In genomic region chr17:7021993-7022778, GRCh38 we compare ENCODE assay signal across 8 cellular contexts. TPM values are rescaled to one million over a fixed set of nuclear protein-coding genes. Genes with fewer than 3 reads are reported as not detected.
DNase-seq lines count a peak whose midpoint lies in the region; ATAC-seq lines count a peak whose summit lies in the region.

No MANE protein-coding gene starts in this region.

- H3K23ac ChIP-seq in mesenchymal stem cell (ENCODE audit: low read length in 2 of 2), result no peak overlapping the region

- no peaks in the 10 kb centered on the region for H3K27me3 ChIP-seq in effector memory CD4-positive, alpha-beta T cell (replicated peaks; ENCODE audit: control insufficient read depth, insufficient read depth, low read length, poor library complexity, severe bottlenecking)
- H3K27me3 ChIP-seq in mesenchymal stem cell (ENCODE audit: control insufficient read depth in 1 of 2, insufficient read depth in 1 of 2, low read length in 2 of 2), result peaks cover 4 to 16% of the 10 kb centered on the region in 2 experiments

- no peaks in the 10 kb centered on the region for H3K36me3 ChIP-seq in effector memory CD4-positive, alpha-beta T cell (ENCODE audit: control insufficient read depth, insufficient read depth, low read length)
- H3K36me3 ChIP-seq in mesenchymal stem cell (ENCODE audit: control insufficient read depth in 1 of 2, insufficient read depth in 2 of 2, low read depth in 1 of 2, low read length in 2 of 2), result peaks cover 5 to 11% of the 10 kb centered on the region in 2 experiments

- peaks cover 10% of the 10 kb centered on the region for H3K36me3 Mint-ChIP-seq in activated CD4-positive, alpha-beta memory T cell treated with anti-CD3 and anti-CD28 coated beads, Interleukin-2, amount 10 ng/mL, durations not matched to agents 7 days and 5 days (ENCODE audit: low read depth)

- H2BK12ac ChIP-seq in mesenchymal stem cell (ENCODE audit: low read length in 2 of 2), result no peak overlapping the region

- peak overlapping the region; percentile 90 for H3K9ac ChIP-seq in mesenchymal stem cell (ENCODE audit: low read length)

- DNase-seq in NCI-H2029 treated with DMSO at 0.1 percent for 48 hours (lab: John Stamatoyannopoulos, UW) (peak; percentile 20), NCI-H2029 (lab: John Stamatoyannopoulos, UW) (no peak), NCI-H460 (ENCODE audit: extremely low read depth, low read depth) (peak; percentile 68), mesenchymal stem cell (peak; percentile 68)
- DNase-seq in activated CD4-positive, alpha-beta memory T cell treated with anti-CD3 and anti-CD28 coated beads, Interleukin-2, amount 10 ng/mL, durations not matched to agents 7 days and 5 days, result peak; percentile 85
- peak; percentile 59 to 65 (median 62) for DNase-seq in effector memory CD4-positive, alpha-beta T cell
- peak; percentile 65 for DNase-seq in stimulated activated CD8-positive, alpha-beta memory T cell treated with anti-CD3 and anti-CD28 coated beads, Interleukin-15, amount 100 ng/mL, for 24 hours (ENCODE audit: low read depth)

- no peak overlapping the region for H4K91ac ChIP-seq in mesenchymal stem cell (ENCODE audit: low read length)

- H3K9me3 Mint-ChIP-seq in activated CD4-positive, alpha-beta memory T cell treated with anti-CD3 and anti-CD28 coated beads, Interleukin-2, amount 10 ng/mL, durations not matched to agents 7 days and 5 days, result no peaks in the 10 kb centered on the region

- peak overlapping the region; percentile 62 for H3K4me2 ChIP-seq in mesenchymal stem cell (ENCODE audit: low read length, poor library complexity, severe bottlenecking)

- WGBS in mesenchymal stem cell, result 10% methylated on average over 51 of the region's 53 CpGs

- H3K14ac ChIP-seq in mesenchymal stem cell (ENCODE audit: low read length in 2 of 2), result no peak overlapping the region

- peak overlapping the region; percentile 15 for H3K27ac ChIP-seq in effector memory CD4-positive, alpha-beta T cell (ENCODE audit: insufficient read depth, low read length, poor library complexity, severe bottlenecking)
- no peak overlapping the region for H3K27ac ChIP-seq in mesenchymal stem cell (ENCODE audit: low read length, poor library complexity, severe bottlenecking)

- peak overlapping the region; percentile 48 for H3K4me3 Mint-ChIP-seq in activated CD4-positive, alpha-beta memory T cell treated with anti-CD3 and anti-CD28 coated beads, Interleukin-2, amount 10 ng/mL, durations not matched to agents 7 days and 5 days

- CTCF ChIA-PET in activated CD4-positive, alpha-beta memory T cell treated with anti-CD3 and anti-CD28 coated beads, Interleukin-2, amount 10 ng/mL, durations not matched to agents 7 days and 5 days (lab: Charles Lee), result interaction anchor here (0.6 to 4.5 kb wide), 19 partner anchors 8 to 664 kb away, joined by 3 to 30 read pairs (median 7); partner anchors contain the start of genes RNASEK, SLC16A11 and SLC16A13

- H2BK120ac ChIP-seq in mesenchymal stem cell (ENCODE audit: low read depth, low read length), result no peak overlapping the region

- POLR2A ChIA-PET in activated CD4-positive, alpha-beta memory T cell treated with anti-CD3 and anti-CD28 coated beads, Interleukin-2, amount 10 ng/mL, durations not matched to agents 7 days and 5 days (lab: Charles Lee), result interaction anchor here (0.9 to 8.2 kb wide), 9 partner anchors 10 to 178 kb away, joined by 3 to 70 read pairs (median 5); partner anchors contain the start of genes RNASEK and SLC16A13

- H4K8ac ChIP-seq in mesenchymal stem cell (ENCODE audit: low read length), result peak overlapping the region; percentile 78

- H3K27me3 Mint-ChIP-seq in activated CD4-positive, alpha-beta memory T cell treated with anti-CD3 and anti-CD28 coated beads, Interleukin-2, amount 10 ng/mL, durations not matched to agents 7 days and 5 days, result peaks cover 1% of the 10 kb centered on the region

- H2AK5ac ChIP-seq in mesenchymal stem cell (ENCODE audit: low read length, severe bottlenecking), result no peak overlapping the region

- H2AFZ ChIP-seq in mesenchymal stem cell (ENCODE audit: low read depth, low read length), result peak overlapping the region; percentile 91

- H3K9me3 ChIP-seq in effector memory CD4-positive, alpha-beta T cell (ENCODE audit: control insufficient read depth, low read length), result no peaks in the 10 kb centered on the region
- H3K9me3 ChIP-seq in mesenchymal stem cell (ENCODE audit: control insufficient read depth, low read length), result no peaks in the 10 kb centered on the region

- H2BK15ac ChIP-seq in mesenchymal stem cell (ENCODE audit: low read depth, poor library complexity, severe bottlenecking), result peak overlapping the region; percentile 8

- peak overlapping the region; percentile 54 for H3K27ac Mint-ChIP-seq in activated CD4-positive, alpha-beta memory T cell treated with anti-CD3 and anti-CD28 coated beads, Interleukin-2, amount 10 ng/mL, durations not matched to agents 7 days and 5 days

- H3K4me3 ChIP-seq in effector memory CD4-positive, alpha-beta T cell (ENCODE audit: insufficient read depth, low read depth, low read length, poor library complexity, severe bottlenecking), result peak overlapping the region; percentile 44
- peak overlapping the region in 1 of 2 experiments; percentile 74 for H3K4me3 ChIP-seq in mesenchymal stem cell (ENCODE audit: insufficient read depth in 1 of 2, low read depth in 1 of 2, low read length in 2 of 2)

- H3K4ac ChIP-seq in mesenchymal stem cell (ENCODE audit: low read depth in 1 of 2, low read length in 2 of 2), result no peak overlapping the region

- no peaks in the 10 kb centered on the region for H3K79me1 ChIP-seq in mesenchymal stem cell (replicated peaks; ENCODE audit: low read length, poor library complexity, severe bottlenecking)

- H3K4me1 ChIP-seq in effector memory CD4-positive, alpha-beta T cell (ENCODE audit: control insufficient read depth, insufficient read depth, low read length, poor library complexity, severe bottlenecking), result peaks cover 25% of the 10 kb centered on the region
- H3K4me1 ChIP-seq in mesenchymal stem cell (ENCODE audit: control insufficient read depth, insufficient read depth, low read depth, low read length), result peaks cover 18% of the 10 kb centered on the region

- peaks cover 65% of the 10 kb centered on the region for H3K4me1 Mint-ChIP-seq in activated CD4-positive, alpha-beta memory T cell treated with anti-CD3 and anti-CD28 coated beads, Interleukin-2, amount 10 ng/mL, durations not matched to agents 7 days and 5 days

- no peak overlapping the region for H2BK5ac ChIP-seq in mesenchymal stem cell (ENCODE audit: low read depth, low read length, poor library complexity, severe bottlenecking)

- ATAC-seq in HG03060 (IDR thresholded peaks at IDR 0.05; ENCODE audit: low read depth, unreplicated experiment), result peak; percentile 46

- peak overlapping the region in 1 of 2 experiments; percentile 19 for H3K18ac ChIP-seq in mesenchymal stem cell (ENCODE audit: low read depth in 1 of 2, low read length in 2 of 2)

RNA-seq across cellular contexts. Expression of gene BCL6B, which starts 0.7 kb away (rescaled TPM):
- total RNA-seq in NCI-H460 (2014; rRNA removed; shearing (Covaris generic)), result not detected in 2 replicates
- polyA plus RNA-seq in NCI-H460 (2014; cell fraction: nucleus; rRNA removed), result 0.03 TPM in 1 of 2 replicates, not detected in the other
- under 1 TPM; 0.80 to 0.88 TPM for total RNA-seq in activated CD4-positive, alpha-beta memory T cell treated with anti-CD3 and anti-CD28 coated beads, Interleukin-2, amount 10 ng/mL, durations not matched to agents 7 days and 5 days
- polyA plus RNA-seq in mesenchymal stem cell (2013, experiment 1 of 2), result 0.01 TPM
- 0.04 TPM for polyA plus RNA-seq in mesenchymal stem cell (2013, experiment 2 of 2)

RNA-seq across cellular contexts. Expression of gene RNASEK, which starts 9.8 kb away (rescaled TPM):
- total RNA-seq in NCI-H460 (2014; rRNA removed; shearing (Covaris generic)), result 276 and 291 TPM in 2 replicates
- 223 and 384 TPM in 2 replicates for polyA plus RNA-seq in NCI-H460 (2014; cell fraction: nucleus; rRNA removed)
- 100 to 1,000 TPM; 187 to 194 TPM for total RNA-seq in activated CD4-positive, alpha-beta memory T cell treated with anti-CD3 and anti-CD28 coated beads, Interleukin-2, amount 10 ng/mL, durations not matched to agents 7 days and 5 days
- polyA plus RNA-seq in mesenchymal stem cell (2013, experiment 1 of 2), result 865 TPM
- polyA plus RNA-seq in mesenchymal stem cell (2013, experiment 2 of 2), result 846 TPM

RNA-seq across cellular contexts. Expression of gene SLC16A13, which starts 13.6 kb away (rescaled TPM):
- 0.49 and 1.2 TPM in 2 replicates for total RNA-seq in NCI-H460 (2014; rRNA removed; shearing (Covaris generic))
- polyA plus RNA-seq in NCI-H460 (2014; cell fraction: nucleus; rRNA removed), result 0.79 and 0.81 TPM in 2 replicates
- 10 to 100 TPM; 26.8 to 28.9 TPM for total RNA-seq in activated CD4-positive, alpha-beta memory T cell treated with anti-CD3 and anti-CD28 coated beads, Interleukin-2, amount 10 ng/mL, durations not matched to agents 7 days and 5 days
- 8.4 TPM for polyA plus RNA-seq in mesenchymal stem cell (2013, experiment 1 of 2)
- 8.0 TPM for polyA plus RNA-seq in mesenchymal stem cell (2013, experiment 2 of 2)

RNA-seq across cellular contexts. Expression of gene SLC16A11, which starts 21.7 kb away (rescaled TPM):
- 0.12 TPM in 1 of 2 replicates, not detected in the other for total RNA-seq in NCI-H460 (2014; rRNA removed; shearing (Covaris generic))
- not detected in 2 replicates for polyA plus RNA-seq in NCI-H460 (2014; cell fraction: nucleus; rRNA removed)
- total RNA-seq in activated CD4-positive, alpha-beta memory T cell treated with anti-CD3 and anti-CD28 coated beads, Interleukin-2, amount 10 ng/mL, durations not matched to agents 7 days and 5 days, result under 1 TPM; 0.35 to 0.73 TPM
- polyA plus RNA-seq in mesenchymal stem cell (2013, experiment 1 of 2), result 0.21 TPM
- 0.30 TPM for polyA plus RNA-seq in mesenchymal stem cell (2013, experiment 2 of 2)

RNA-seq across cellular contexts. Expression of gene ALOX12, which starts 26.3 kb away (rescaled TPM):
- total RNA-seq in NCI-H460 (2014; rRNA removed; shearing (Covaris generic)), result not detected in 2 replicates
- not detected in 2 replicates for polyA plus RNA-seq in NCI-H460 (2014; cell fraction: nucleus; rRNA removed)
- not detected for total RNA-seq in activated CD4-positive, alpha-beta memory T cell treated with anti-CD3 and anti-CD28 coated beads, Interleukin-2, amount 10 ng/mL, durations not matched to agents 7 days and 5 days
- not detected for polyA plus RNA-seq in mesenchymal stem cell (2013, experiment 1 of 2)
- not detected for polyA plus RNA-seq in mesenchymal stem cell (2013, experiment 2 of 2)

Comparison
In these comparisons a context has a peak if more than half of its experiments do, and no peak if none do; other contexts are left out.
1. RNA of gene SLC16A13, which starts 13.6 kb away (total RNA-seq): 26.8 to 28.9 TPM in activated CD4-positive, alpha-beta memory T cell treated with anti-CD3 and anti-CD28 coated beads, Interleukin-2, amount 10 ng/mL, durations not matched to agents 7 days and 5 days; 0.49 to 1.2 TPM in NCI-H460; every median in the first group is over 10 times any median in the second.